25 cellular contexts compared by ENCODE assay signal in the genomic region with DNA sequence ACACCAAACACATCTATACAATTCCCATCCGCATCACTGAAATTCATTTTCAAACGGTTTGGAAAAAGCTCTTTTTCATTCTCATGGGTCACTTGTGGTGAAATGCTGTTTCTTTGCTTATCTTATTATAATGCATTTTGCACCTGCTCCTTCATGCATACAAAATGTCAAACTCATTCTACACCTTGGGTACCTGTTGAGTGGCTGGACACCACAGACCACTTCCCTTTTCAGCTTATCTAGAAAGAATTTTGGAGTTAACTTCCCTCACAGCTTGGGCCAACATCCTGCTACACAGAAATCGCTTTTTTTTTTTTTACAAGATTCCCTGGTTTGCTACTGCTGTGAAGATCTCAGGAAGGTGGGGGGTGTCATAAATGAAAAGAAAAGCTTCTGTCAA. TPM values are rescaled to one million over a fixed set of nuclear protein-coding genes. Genes with fewer than 3 reads are reported as not detected.
A peak's percentile ranks its signal among the peaks of the same experiment; 100 is the strongest.
DNase-seq lines count a peak whose midpoint lies in the region; ATAC-seq and TF ChIP-seq lines count a peak whose summit lies in the region.
"Had no signal": no experiment of that assay in that cellular context is flagged by ENCODE, and none has a peak within 500 bp of the region (broad histone marks: within the 10 kb centered on the region; RNA-seq: fewer than 3 reads in every experiment).

No MANE protein-coding gene starts in this region.

- H3K9me3 Mint-ChIP-seq in activated T-cell treated with anti-CD3 and anti-CD28 coated beads, Interleukin-2, amount 50 U/mL, for 72 hours = no peaks in the 10 kb centered on the region
- H3K9me3 Mint-ChIP-seq in IgD-negative memory B cell (peaks cover 0 to 1% (median 0%) of the 10 kb centered on the region in 3 donors), WTC11 (no peaks in the 10 kb centered on the region)
- H3K9me3 Mint-ChIP-seq in activated naive CD8-positive, alpha-beta T cell treated with anti-CD3 and anti-CD28 coated beads for 36 hours = no peaks in the 10 kb centered on the region
- no peaks in the 10 kb centered on the region for H3K9me3 Mint-ChIP-seq in stimulated activated effector memory CD8-positive, alpha-beta T cell treated with anti-CD3 and anti-CD28 coated beads, Interleukin-12 subunit alpha, Interleukin-12 subunit beta, amount 100 ng/mL, for 72 hours

- peak overlapping the region; percentile 47 to 94 for H3K4me3 Mint-ChIP-seq in activated T-cell treated with anti-CD3 and anti-CD28 coated beads, Interleukin-2, amount 50 U/mL, for 72 hours
- H3K4me3 Mint-ChIP-seq in IgD-negative memory B cell (peak overlapping the region in 3 of 4 donors; percentile 52 to 93 (median 77)), WTC11 (no peak overlapping the region)
- peak overlapping the region; percentile 96 for H3K4me3 Mint-ChIP-seq in activated naive CD8-positive, alpha-beta T cell treated with anti-CD3 and anti-CD28 coated beads for 36 hours
- H3K4me3 Mint-ChIP-seq in stimulated activated effector memory CD8-positive, alpha-beta T cell treated with anti-CD3 and anti-CD28 coated beads, Interleukin-12 subunit alpha, Interleukin-12 subunit beta, amount 100 ng/mL, for 72 hours = peak overlapping the region; percentile 91

- peaks cover 55% of the 10 kb centered on the region for H3K4me1 Mint-ChIP-seq in activated T-cell treated with anti-CD3 and anti-CD28 coated beads, Interleukin-2, amount 50 U/mL, for 72 hours (ENCODE audit: low read depth)
- H3K4me1 Mint-ChIP-seq in IgD-negative memory B cell (peaks cover 22 to 37% (median 32%) of the 10 kb centered on the region in 3 donors), WTC11 (peaks cover 23% of the 10 kb centered on the region)
- H3K4me1 Mint-ChIP-seq in activated naive CD8-positive, alpha-beta T cell treated with anti-CD3 and anti-CD28 coated beads for 36 hours = peaks cover 34% of the 10 kb centered on the region
- H3K4me1 Mint-ChIP-seq in stimulated activated effector memory CD8-positive, alpha-beta T cell treated with anti-CD3 and anti-CD28 coated beads, Interleukin-12 subunit alpha, Interleukin-12 subunit beta, amount 100 ng/mL, for 72 hours = peaks cover 45% of the 10 kb centered on the region

- POLR2A ChIA-PET in WTC11 (lab: Charles Lee) = no interaction called here

- CTCF ChIA-PET in WTC11 (lab: Charles Lee) = no interaction called here

- no peaks in the 10 kb centered on the region for H3K27me3 Mint-ChIP-seq in activated T-cell treated with anti-CD3 and anti-CD28 coated beads, Interleukin-2, amount 50 U/mL, for 72 hours (ENCODE audit: low read depth)
- H3K27me3 Mint-ChIP-seq in IgD-negative memory B cell = no peaks in the 10 kb centered on the region
- no peaks in the 10 kb centered on the region for H3K27me3 Mint-ChIP-seq in activated naive CD8-positive, alpha-beta T cell treated with anti-CD3 and anti-CD28 coated beads for 36 hours
- H3K27me3 Mint-ChIP-seq in WTC11 (ENCODE audit: low read depth) = no peaks in the 10 kb centered on the region

- no peak for ATAC-seq in activated T-cell treated with anti-CD3 and anti-CD28 coated beads, Interleukin-2, amount 50 U/mL, for 72 hours (replicated peaks in 1 of 2)
- ATAC-seq in stimulated activated effector memory CD8-positive, alpha-beta T cell treated with anti-CD3 and anti-CD28 coated beads, Interleukin-12 subunit alpha, Interleukin-12 subunit beta, amount 100 ng/mL, for 72 hours = no peak
- ATAC-seq in WTC11 = no peak
- ATAC-seq: gastrocnemius medialis, upper lobe of right lung had no signal

- peaks cover 4% of the 10 kb centered on the region in 2 donors for H3K36me3 Mint-ChIP-seq in activated T-cell treated with anti-CD3 and anti-CD28 coated beads, Interleukin-2, amount 50 U/mL, for 72 hours (ENCODE audit: insufficient read depth in 2 of 2)
- peaks cover 1% of the 10 kb centered on the region for H3K36me3 Mint-ChIP-seq in IgD-negative memory B cell
- peaks cover 42% of the 10 kb centered on the region for H3K36me3 Mint-ChIP-seq in activated naive CD8-positive, alpha-beta T cell treated with anti-CD3 and anti-CD28 coated beads for 36 hours
- H3K36me3 Mint-ChIP-seq in stimulated activated effector memory CD8-positive, alpha-beta T cell treated with anti-CD3 and anti-CD28 coated beads, Interleukin-12 subunit alpha, Interleukin-12 subunit beta, amount 100 ng/mL, for 72 hours = peaks cover 75% of the 10 kb centered on the region
- H3K36me3 Mint-ChIP-seq in WTC11 = peaks cover 42% of the 10 kb centered on the region

- DNase-seq in activated T-cell treated with anti-CD3 and anti-CD28 coated beads, Interleukin-2, amount 50 U/mL, for 72 hours = no peak
- DNase-seq in activated T-cell treated with anti-CD3 and anti-CD28 coated beads for 4 hours (no peak), WTC11 (ENCODE audit: low spot score) (no peak), SW480 (ENCODE audit: low spot score) (no peak), islet precursor cell (no peak)
- no peak for DNase-seq in activated naive CD8-positive, alpha-beta T cell treated with anti-CD3 and anti-CD28 coated beads for 36 hours
- DNase-seq in stimulated activated effector memory CD8-positive, alpha-beta T cell treated with anti-CD3 and anti-CD28 coated beads, Interleukin-12 subunit alpha, Interleukin-12 subunit beta, amount 100 ng/mL, for 72 hours (ENCODE audit: low spot score in 2 of 2) = no peak
- DNase-seq: activated CD4-positive, CD25-positive, alpha-beta regulatory T cell treated with anti-CD3 and anti-CD28 coated beads, Interleukin-2, amount 50 U/mL, for 72 hours; activated CD8-positive, alpha-beta memory T cell treated with anti-CD3 and anti-CD28 coated beads for 24 hours; activated effector memory CD4-positive, alpha-beta T cell treated with Interleukin-2 at 50 U/mL for 16 hours; Caco-2; cortex of kidney; DMS79 treated with DMSO at 0.1 percent for 48 hours; gastrocnemius medialis; H7; Kasumi-1; mammary epithelial cell; NCI-H510A; NK-92 treated with Interleukin-12 subunit alpha and Interleukin-12 subunit beta, amount 100 ng/mL, for 24 hours; occipital lobe; stimulated activated CD8-positive, alpha-beta memory T cell treated with anti-CD3 and anti-CD28 coated beads, Interleukin-4, amount 100 ng/mL, for 48 hours; substantia nigra; upper lobe of right lung had no signal

- no peak for TF ChIP-seq CTCF in WTC11 (IDR thresholded peaks at IDR 0.05)

- peak overlapping the region; percentile 82 for H3K27ac Mint-ChIP-seq in activated T-cell treated with anti-CD3 and anti-CD28 coated beads, Interleukin-2, amount 50 U/mL, for 72 hours
- H3K27ac Mint-ChIP-seq in IgD-negative memory B cell = peak overlapping the region; percentile 61 to 94 (median 62)
- H3K27ac Mint-ChIP-seq in activated naive CD8-positive, alpha-beta T cell treated with anti-CD3 and anti-CD28 coated beads for 36 hours = peak overlapping the region; percentile 6
- H3K27ac Mint-ChIP-seq in stimulated activated effector memory CD8-positive, alpha-beta T cell treated with anti-CD3 and anti-CD28 coated beads, Interleukin-12 subunit alpha, Interleukin-12 subunit beta, amount 100 ng/mL, for 72 hours = peak overlapping the region; percentile 84
- H3K27ac Mint-ChIP-seq in WTC11 = no peak overlapping the region; the same call in 1 of the 2 replicates

TF ChIP-seq in WTC11, 78 proteins besides CTCF, POLR2A, EP300 and RAD21 (continues in another document):
- TF ChIP-seq CREM (CRISPR knock-in tag; IDR thresholded peaks at IDR 0.05) (no peak), ZNF232 (CRISPR knock-in tag; IDR thresholded peaks at IDR 0.05) (no peak)
- TF ChIP-seq, protein P1, sequence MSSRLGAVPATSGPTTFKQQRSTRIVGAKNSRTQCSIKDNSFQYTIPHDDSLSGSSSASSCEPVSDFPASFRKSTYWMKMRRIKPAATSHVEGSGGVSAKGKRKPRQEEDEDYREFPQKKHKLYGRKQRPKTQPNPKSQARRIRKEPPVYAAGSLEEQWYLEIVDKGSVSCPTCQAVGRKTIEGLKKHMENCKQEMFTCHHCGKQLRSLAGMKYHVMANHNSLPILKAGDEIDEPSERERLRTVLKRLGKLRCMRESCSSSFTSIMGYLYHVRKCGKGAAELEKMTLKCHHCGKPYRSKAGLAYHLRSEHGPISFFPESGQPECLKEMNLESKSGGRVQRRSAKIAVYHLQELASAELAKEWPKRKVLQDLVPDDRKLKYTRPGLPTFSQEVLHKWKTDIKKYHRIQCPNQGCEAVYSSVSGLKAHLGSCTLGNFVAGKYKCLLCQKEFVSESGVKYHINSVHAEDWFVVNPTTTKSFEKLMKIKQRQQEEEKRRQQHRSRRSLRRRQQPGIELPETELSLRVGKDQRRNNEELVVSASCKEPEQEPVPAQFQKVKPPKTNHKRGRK (CRISPR knock-in tag; IDR thresholded peaks at IDR 0.05; ENCODE audit: borderline replicate concordance) = no peak

RNA-seq across cellular contexts. Expression of gene REXO4, which starts 2.7 kb away (rescaled TPM):
- total RNA-seq in activated T-cell treated with anti-CD3 and anti-CD28 coated beads, Interleukin-2, amount 50 U/mL, for 72 hours = 10 to 100 TPM; 22.9 to 25.0 TPM
- 31.6 TPM for polyA plus RNA-seq in IgD-negative memory B cell
- 10 to 100 TPM; 45.3 to 47.7 TPM for total RNA-seq in activated naive CD8-positive, alpha-beta T cell treated with anti-CD3 and anti-CD28 coated beads for 36 hours
- 33.0 to 38.6 TPM (median 36.3 TPM) in 3 replicates for total RNA-seq in WTC11 (2021)

RNA-seq across cellular contexts. Expression of gene ADAMTS13, which starts 7.1 kb away (rescaled TPM):
- 1 to 10 TPM; 3.9 to 4.7 TPM for total RNA-seq in activated T-cell treated with anti-CD3 and anti-CD28 coated beads, Interleukin-2, amount 50 U/mL, for 72 hours
- 0.35 TPM for polyA plus RNA-seq in IgD-negative memory B cell
- total RNA-seq in activated naive CD8-positive, alpha-beta T cell treated with anti-CD3 and anti-CD28 coated beads for 36 hours = 1 to 10 TPM; 1.0 to 1.5 TPM
- 12.0 to 16.4 TPM (median 15.9 TPM) in 3 replicates for total RNA-seq in WTC11 (2021)

RNA-seq across cellular contexts. Expression of gene STKLD1, which starts 38.9 kb away (rescaled TPM):
- total RNA-seq in activated T-cell treated with anti-CD3 and anti-CD28 coated beads, Interleukin-2, amount 50 U/mL, for 72 hours = 1 to 10 TPM in 1 of 2 donors, under 1 TPM in 1; 0.88 to 1.3 TPM
- polyA plus RNA-seq in IgD-negative memory B cell = 0.16 TPM
- total RNA-seq in activated naive CD8-positive, alpha-beta T cell treated with anti-CD3 and anti-CD28 coated beads for 36 hours = under 1 TPM; 0.16 to 0.31 TPM
- total RNA-seq in WTC11 (2021) = 0.94 to 1.6 TPM (median 0.98 TPM) in 3 replicates
- total RNA-seq: kidney epithelial cell had no signal

RNA-seq across cellular contexts. Expression of gene SURF4, which starts 39.2 kb away (rescaled TPM):
- 100 to 1,000 TPM; 426 to 494 TPM for total RNA-seq in activated T-cell treated with anti-CD3 and anti-CD28 coated beads, Interleukin-2, amount 50 U/mL, for 72 hours
- polyA plus RNA-seq in IgD-negative memory B cell = 72.6 TPM
- 100 to 1,000 TPM; 197 to 198 TPM for total RNA-seq in activated naive CD8-positive, alpha-beta T cell treated with anti-CD3 and anti-CD28 coated beads for 36 hours
- total RNA-seq in WTC11 (2021) = 171 to 173 TPM (median 173 TPM) in 3 replicates

RNA-seq across cellular contexts. Expression of gene CACFD1, which starts 44.7 kb away (rescaled TPM):
- total RNA-seq in activated T-cell treated with anti-CD3 and anti-CD28 coated beads, Interleukin-2, amount 50 U/mL, for 72 hours = 1 to 10 TPM; 1.3 to 2.8 TPM
- polyA plus RNA-seq in IgD-negative memory B cell = 15.9 TPM
- 1 to 10 TPM in 1 of 2 experiments, under 1 TPM in 1; 0.54 to 1.4 TPM for total RNA-seq in activated naive CD8-positive, alpha-beta T cell treated with anti-CD3 and anti-CD28 coated beads for 36 hours
- 22.5 to 38.7 TPM (median 29.5 TPM) in 3 replicates for total RNA-seq in WTC11 (2021)
